Comparison of ENCODE assay signal across 19 cellular contexts in genomic region chr10:126524526-126524925, GRCh38.
DNase-seq lines count a peak whose midpoint lies in the region; TF ChIP-seq lines count a peak whose summit lies in the region.
"Had no signal": no experiment of that assay in that cellular context is flagged by ENCODE, and none has a peak within 500 bp of the region (broad histone marks: within the 10 kb centered on the region; RNA-seq: fewer than 3 reads in every experiment).

No MANE protein-coding gene starts in this region.

- no peak overlapping the region for H3K4me3 Mint-ChIP-seq in osteocyte (ENCODE audit: unreplicated experiment)
- H3K4me3 Mint-ChIP-seq: CD4-positive, alpha-beta T cell; H9; IgD-negative memory B cell had no signal

- H3K27me3 ChIP-seq in dorsolateral prefrontal cortex (peaks cover 0 to 6% (median 0%) of the 10 kb centered on the region in 45 donors), vagina (no peaks in the 10 kb centered on the region)

- TF ChIP-seq POLR2A in vagina (IDR thresholded peaks at IDR 0.05), result no peak

- no peak overlapping the region for H3K27ac Mint-ChIP-seq in osteocyte (ENCODE audit: unreplicated experiment)
- H3K27ac Mint-ChIP-seq: CD4-positive, alpha-beta T cell; H9; IgD-negative memory B cell had no signal

- peaks cover 21% of the 10 kb centered on the region for H3K27me3 Mint-ChIP-seq in osteocyte (ENCODE audit: unreplicated experiment)
- H3K27me3 Mint-ChIP-seq: IgD-negative memory B cell had no signal

- no peaks in the 10 kb centered on the region for H3K9me3 ChIP-seq in vagina
- H3K9me3 ChIP-seq: A549, Caco-2 had no signal

- H3K4me1 ChIP-seq in vagina, result no peaks in the 10 kb centered on the region
- H3K4me1 ChIP-seq: Caco-2 had no signal

- H3K4me1 Mint-ChIP-seq in osteocyte (ENCODE audit: unreplicated experiment), result no peaks in the 10 kb centered on the region

- no peaks in the 10 kb centered on the region for H3K36me3 Mint-ChIP-seq in osteocyte (ENCODE audit: unreplicated experiment)

- DNase-seq in NCI-H146 (lab: John Stamatoyannopoulos, UW) (peak; percentile 17), NCI-H146 treated with DMSO at 0.1 percent for 48 hours (lab: John Stamatoyannopoulos, UW; ENCODE audit: unreplicated experiment) (no peak), dorsolateral prefrontal cortex (no peak), osteocyte (ENCODE audit: extremely low spot score, unreplicated experiment) (peak; percentile 73), vagina (ENCODE audit: extremely low spot score in 2 of 2) (peak; percentile 72 to 77), NCI-H187 treated with DMSO at 0.1 percent for 48 hours (lab: John Stamatoyannopoulos, UW) (no peak), retina (no peak)
- DNase-seq in stimulated activated naive CD4-positive, alpha-beta T cell (lab: John Stamatoyannopoulos, UW), result no peak
- DNase-seq: AML-193; Caco-2; CD4-positive, alpha-beta T cell; DMS79 treated with DMSO at 0.1 percent for 48 hours; GF-D8; GOT3; H9 had no signal

- intact Hi-C loops in dorsolateral prefrontal cortex (cut with DNase I) (loop anchor here in 1 of 2 donors (5.0 kb wide), 1 partner anchor 33 kb away; no protein-coding TSS in a partner anchor), vagina (cut with DNase I) (no loop called here)

- no peak for TF ChIP-seq CTCF in dorsolateral prefrontal cortex (IDR thresholded peaks at IDR 0.05 in 54 of 56, conservative IDR thresholded peaks at IDR 0.05 in 2 of 56; ENCODE audit: low read depth in 1 of 56, partially characterized antibody in 56 of 56)
- TF ChIP-seq CTCF in osteocyte (IDR thresholded peaks at IDR 0.05), result no peak
- no peak for TF ChIP-seq CTCF in vagina (IDR thresholded peaks at IDR 0.05)

- H3K27ac ChIP-seq in dorsolateral prefrontal cortex (peak overlapping the region in 35 of 59 donors; percentile 1 to 84 (median 66)), vagina (no peak overlapping the region)
- H3K27ac ChIP-seq: 22Rv1, C4-2B had no signal

- peak overlapping the region in 5 of 59 donors; percentile 9 to 36 (median 21) for H3K4me3 ChIP-seq in dorsolateral prefrontal cortex
- no peak overlapping the region for H3K4me3 ChIP-seq in vagina
- H3K4me3 ChIP-seq: A549 had no signal

- H3K9me3 Mint-ChIP-seq in osteocyte (ENCODE audit: unreplicated experiment), result no peaks in the 10 kb centered on the region
- H3K9me3 Mint-ChIP-seq: CD4-positive, alpha-beta T cell; H9 had no signal

- no peaks in the 10 kb centered on the region for H3K36me3 ChIP-seq in vagina

Comparison
In these comparisons a context has a peak if more than half of its experiments do, and no peak if none do; other contexts are left out.
1. DNase-seq: peak in NCI-H146 (single experiment), osteocyte (single experiment) and vagina (2 of 2); none in NCI-H146 treated with DMSO at 0.1 percent for 48 hours (single experiment), dorsolateral prefrontal cortex (0 of 10), NCI-H187 treated with DMSO at 0.1 percent for 48 hours (single experiment), stimulated activated naive CD4-positive, alpha-beta T cell (0 of 6) and retina (single experiment).